1 cellular context compared by ENCODE assay signal in the genomic region with DNA sequence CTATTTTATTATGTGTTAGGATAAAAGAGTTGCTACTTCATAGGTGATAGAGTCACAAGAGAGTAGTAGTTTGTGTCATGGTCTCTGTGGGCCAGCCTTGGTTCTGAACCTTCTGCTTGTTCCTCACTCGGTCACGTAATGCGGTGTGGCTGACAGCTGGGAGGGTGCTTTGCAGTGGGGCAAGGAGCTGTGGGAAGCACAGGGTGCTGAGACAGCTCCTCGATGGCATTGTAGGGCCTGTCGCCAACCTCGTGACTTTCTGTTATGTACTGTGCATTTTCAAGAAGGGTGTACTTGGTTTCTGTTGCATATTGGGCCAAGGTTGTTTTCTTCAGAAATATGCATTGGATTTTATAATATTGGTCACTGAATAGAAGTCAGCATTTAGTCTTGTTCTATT.
TF ChIP-seq lines count a peak whose summit lies in the region.

No MANE protein-coding gene starts in this region.

TF ChIP-seq in IMR-90, 13 proteins besides CTCF, POLR2A, EP300 and RAD21:
- TF ChIP-seq CEBPB (IDR thresholded peaks at IDR 0.05; ENCODE audit: low read depth, low read length) (no peak), RCOR1 (IDR thresholded peaks at IDR 0.05; ENCODE audit: insufficient replicate concordance, low read length) (no peak), FOS (IDR thresholded peaks at IDR 0.05; ENCODE audit: low read depth, low read length) (no peak), MAFK (IDR thresholded peaks at IDR 0.05; ENCODE audit: low read depth, low read length) (no peak), BHLHE40 (IDR thresholded peaks at IDR 0.05; ENCODE audit: low read depth, low read length) (no peak), CHD1 (IDR thresholded peaks at IDR 0.05; ENCODE audit: low read depth, low read length) (no peak), RFX5 (IDR thresholded peaks at IDR 0.05; ENCODE audit: low read depth, low read length) (no peak), MAZ (IDR thresholded peaks at IDR 0.05; ENCODE audit: borderline replicate concordance, low read depth, low read length) (no peak), NFE2L2 (IDR thresholded peaks at IDR 0.05; ENCODE audit: low read depth, low read length) (no peak), MXI1 (IDR thresholded peaks at IDR 0.05; ENCODE audit: borderline replicate concordance, low read depth, low read length) (no peak), SMC3 (IDR thresholded peaks at IDR 0.05; ENCODE audit: low read depth, low read length) (no peak)
- TF ChIP-seq, protein P1, sequence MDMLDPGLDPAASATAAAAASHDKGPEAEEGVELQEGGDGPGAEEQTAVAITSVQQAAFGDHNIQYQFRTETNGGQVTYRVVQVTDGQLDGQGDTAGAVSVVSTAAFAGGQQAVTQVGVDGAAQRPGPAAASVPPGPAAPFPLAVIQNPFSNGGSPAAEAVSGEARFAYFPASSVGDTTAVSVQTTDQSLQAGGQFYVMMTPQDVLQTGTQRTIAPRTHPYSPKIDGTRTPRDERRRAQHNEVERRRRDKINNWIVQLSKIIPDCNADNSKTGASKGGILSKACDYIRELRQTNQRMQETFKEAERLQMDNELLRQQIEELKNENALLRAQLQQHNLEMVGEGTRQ (IDR thresholded peaks at IDR 0.05; ENCODE audit: low read depth, low read length), result no peak
- TF ChIP-seq, protein P2, sequence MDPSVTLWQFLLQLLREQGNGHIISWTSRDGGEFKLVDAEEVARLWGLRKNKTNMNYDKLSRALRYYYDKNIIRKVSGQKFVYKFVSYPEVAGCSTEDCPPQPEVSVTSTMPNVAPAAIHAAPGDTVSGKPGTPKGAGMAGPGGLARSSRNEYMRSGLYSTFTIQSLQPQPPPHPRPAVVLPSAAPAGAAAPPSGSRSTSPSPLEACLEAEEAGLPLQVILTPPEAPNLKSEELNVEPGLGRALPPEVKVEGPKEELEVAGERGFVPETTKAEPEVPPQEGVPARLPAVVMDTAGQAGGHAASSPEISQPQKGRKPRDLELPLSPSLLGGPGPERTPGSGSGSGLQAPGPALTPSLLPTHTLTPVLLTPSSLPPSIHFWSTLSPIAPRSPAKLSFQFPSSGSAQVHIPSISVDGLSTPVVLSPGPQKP (IDR thresholded peaks at IDR 0.05; ENCODE audit: borderline replicate concordance, low read depth, low read length), result no peak
